Comparison of ENCODE assay signal across 11 cellular contexts in genomic region chr1:115654663-115655306, GRCh38. TPM values are rescaled to one million over a fixed set of nuclear protein-coding genes. Genes with fewer than 3 reads are reported as not detected.
A peak's percentile ranks its signal among the peaks of the same experiment; 100 is the strongest.
DNase-seq lines count a peak whose midpoint lies in the region; ATAC-seq and TF ChIP-seq lines count a peak whose summit lies in the region.
"Had no signal": no experiment of that assay in that cellular context is flagged by ENCODE, and none has a peak within 500 bp of the region (broad histone marks: within the 10 kb centered on the region; RNA-seq: fewer than 3 reads in every experiment).

No MANE protein-coding gene starts in this region.

- no peak for ATAC-seq in activated CD4-positive, alpha-beta T cell treated with anti-CD3 and anti-CD28 coated beads for 36 hours
- ATAC-seq in upper lobe of right lung, result peak; percentile 40
- ATAC-seq in GM18870 (IDR thresholded peaks at IDR 0.05; ENCODE audit: unreplicated experiment), result no peak

- peaks cover 49% of the 10 kb centered on the region for H3K36me3 Mint-ChIP-seq in activated CD4-positive, alpha-beta T cell treated with anti-CD3 and anti-CD28 coated beads, Interleukin-2, amount 10 ng/mL, durations not matched to agents 7 days and 5 days (ENCODE audit: low read depth)
- no peaks in the 10 kb centered on the region for H3K36me3 Mint-ChIP-seq in activated CD4-positive, alpha-beta T cell treated with anti-CD3 and anti-CD28 coated beads for 36 hours (ENCODE audit: low read depth)

- H3K4me3 ChIP-seq in adrenal gland (peak overlapping the region in 1 of 4 donors; percentile 3), upper lobe of right lung (no peak overlapping the region)

- TF ChIP-seq POLR2A in adrenal gland (IDR thresholded peaks at IDR 0.05), result peak in 1 of 2 donors; percentile 53

- no peak for DNase-seq in activated CD4-positive, alpha-beta T cell treated with anti-CD3 and anti-CD28 coated beads, Interleukin-2, amount 10 ng/mL, durations not matched to agents 7 days and 5 days
- no peak for DNase-seq in activated CD4-positive, alpha-beta T cell treated with anti-CD3 and anti-CD28 coated beads for 36 hours
- DNase-seq in adrenal gland, result peak; percentile 60 to 92 (median 84)
- DNase-seq in iPS-NIHi7 (ENCODE audit: extremely low spot score), result peak; percentile 58
- DNase-seq in upper lobe of right lung, result no peak
- DNase-seq in DMS79 treated with DMSO at 0.1 percent for 48 hours (lab: John Stamatoyannopoulos, UW), result no peak
- no peak for DNase-seq in stimulated activated CD8-positive, alpha-beta memory T cell treated with anti-CD3 and anti-CD28 coated beads, Interleukin-4, amount 100 ng/mL, for 48 hours
- DNase-seq: ACHN; activated CD4-positive, alpha-beta T cell treated with anti-CD3 and anti-CD28 coated beads, Interleukin-2, amount 50 U/mL, for 1 hour; NK-92 treated with Interleukin-12 subunit alpha and Interleukin-12 subunit beta, amount 100 ng/mL, for 24 hours had no signal

- H3K4me1 ChIP-seq in adrenal gland (replicated peaks in 1 of 2) (peaks cover 45 to 58% of the 10 kb centered on the region in 2 donors), upper lobe of right lung (peaks cover 20% of the 10 kb centered on the region)

- intact Hi-C loops in activated CD4-positive, alpha-beta T cell treated with anti-CD3 and anti-CD28 coated beads for 36 hours (cut with DNase I, micrococcal nuclease), result no loop called here
- intact Hi-C loops in adrenal gland (cut with DNase I) (no loop called here), upper lobe of right lung (cut with DNase I) (no loop called here)

- 19 to 26% (median 23%) methylated on average over 14 of the region's 14 CpGs for WGBS in adrenal gland, 4 donors

- H3K27me3 ChIP-seq in adrenal gland (no peaks in the 10 kb centered on the region), upper lobe of right lung (no peaks in the 10 kb centered on the region)

- H3K27ac ChIP-seq in adrenal gland (peak overlapping the region in 3 of 5 donors; percentile 68 to 80 (median 76)), upper lobe of right lung (no peak overlapping the region)

- peak overlapping the region; percentile 22 for H3K27ac Mint-ChIP-seq in activated CD4-positive, alpha-beta T cell treated with anti-CD3 and anti-CD28 coated beads, Interleukin-2, amount 10 ng/mL, durations not matched to agents 7 days and 5 days
- H3K27ac Mint-ChIP-seq in activated CD4-positive, alpha-beta T cell treated with anti-CD3 and anti-CD28 coated beads for 36 hours, result no peak overlapping the region

- TF ChIP-seq CTCF in adrenal gland (IDR thresholded peaks at IDR 0.05) (no peak), upper lobe of right lung (IDR thresholded peaks at IDR 0.05) (no peak)

- H3K9me3 ChIP-seq in adrenal gland (replicated peaks in 1 of 3) (no peaks in the 10 kb centered on the region), upper lobe of right lung (no peaks in the 10 kb centered on the region)

- POLR2A ChIA-PET in activated CD4-positive, alpha-beta T cell treated with anti-CD3 and anti-CD28 coated beads, Interleukin-2, amount 10 ng/mL, durations not matched to agents 7 days and 5 days (lab: Charles Lee), result no interaction called here
- POLR2A ChIA-PET in activated CD4-positive, alpha-beta T cell treated with anti-CD3 and anti-CD28 coated beads for 36 hours (lab: Charles Lee), result no interaction called here

- no peak overlapping the region for H3K4me3 Mint-ChIP-seq in activated CD4-positive, alpha-beta T cell treated with anti-CD3 and anti-CD28 coated beads, Interleukin-2, amount 10 ng/mL, durations not matched to agents 7 days and 5 days
- H3K4me3 Mint-ChIP-seq in activated CD4-positive, alpha-beta T cell treated with anti-CD3 and anti-CD28 coated beads for 36 hours, result no peak overlapping the region

- no peaks in the 10 kb centered on the region for H3K27me3 Mint-ChIP-seq in activated CD4-positive, alpha-beta T cell treated with anti-CD3 and anti-CD28 coated beads, Interleukin-2, amount 10 ng/mL, durations not matched to agents 7 days and 5 days
- H3K27me3 Mint-ChIP-seq in activated CD4-positive, alpha-beta T cell treated with anti-CD3 and anti-CD28 coated beads for 36 hours, result peaks cover 2% of the 10 kb centered on the region

- CTCF ChIA-PET in activated CD4-positive, alpha-beta T cell treated with anti-CD3 and anti-CD28 coated beads, Interleukin-2, amount 10 ng/mL, durations not matched to agents 7 days and 5 days (lab: Charles Lee), result interaction anchor here (0.6 to 2.5 kb wide), 2 partner anchors 9 to 1023 kb away, joined by 3 to 8 read pairs; no protein-coding TSS in a partner anchor
- CTCF ChIA-PET in activated CD4-positive, alpha-beta T cell treated with anti-CD3 and anti-CD28 coated beads for 36 hours (lab: Charles Lee), result no interaction called here

- peaks cover 26% of the 10 kb centered on the region for H3K4me1 Mint-ChIP-seq in activated CD4-positive, alpha-beta T cell treated with anti-CD3 and anti-CD28 coated beads, Interleukin-2, amount 10 ng/mL, durations not matched to agents 7 days and 5 days
- H3K4me1 Mint-ChIP-seq in activated CD4-positive, alpha-beta T cell treated with anti-CD3 and anti-CD28 coated beads for 36 hours, result peaks cover 9% of the 10 kb centered on the region

- H3K9me3 Mint-ChIP-seq in activated CD4-positive, alpha-beta T cell treated with anti-CD3 and anti-CD28 coated beads, Interleukin-2, amount 10 ng/mL, durations not matched to agents 7 days and 5 days, result no peaks in the 10 kb centered on the region
- H3K9me3 Mint-ChIP-seq in activated CD4-positive, alpha-beta T cell treated with anti-CD3 and anti-CD28 coated beads for 36 hours (ENCODE audit: low read depth), result no peaks in the 10 kb centered on the region

- H3K36me3 ChIP-seq in adrenal gland (replicated peaks in 1 of 2), result no peaks in the 10 kb centered on the region
- no peaks in the 10 kb centered on the region for H3K36me3 ChIP-seq in upper lobe of right lung

RNA-seq across cellular contexts. Expression of gene VANGL1, which starts 13.0 kb away (rescaled TPM):
- total RNA-seq in activated CD4-positive, alpha-beta T cell treated with anti-CD3 and anti-CD28 coated beads, Interleukin-2, amount 10 ng/mL, durations not matched to agents 7 days and 5 days, result 10 to 100 TPM; 16.4 to 19.3 TPM
- total RNA-seq in activated CD4-positive, alpha-beta T cell treated with anti-CD3 and anti-CD28 coated beads for 36 hours, result 1 to 10 TPM; 3.0 to 3.4 TPM
- 10 to 100 TPM; 10.1 to 19.1 (median 11.9) TPM for total RNA-seq in adrenal gland
- 1 to 10 TPM; 2.0 to 9.9 (median 2.2) TPM for polyA plus RNA-seq in adrenal gland
- 10.4 TPM for total RNA-seq in upper lobe of right lung

Comparison
In these comparisons a context has a peak if more than half of its experiments do, and no peak if none do; other contexts are left out.
1. DNase-seq: peak in adrenal gland (7 of 7) and iPS-NIHi7 (single experiment); none in activated CD4-positive, alpha-beta T cell treated with anti-CD3 and anti-CD28 coated beads, Interleukin-2, amount 10 ng/mL, durations not matched to agents 7 days and 5 days (single experiment), activated CD4-positive, alpha-beta T cell treated with anti-CD3 and anti-CD28 coated beads for 36 hours (single experiment), upper lobe of right lung (single experiment), DMS79 treated with DMSO at 0.1 percent for 48 hours (single experiment) and stimulated activated CD8-positive, alpha-beta memory T cell treated with anti-CD3 and anti-CD28 coated beads, Interleukin-4, amount 100 ng/mL, for 48 hours (single experiment).